ENCODE assay signal across 28 cellular contexts in genomic region chr6:139431602-139431956, GRCh38.
"Had no signal": no experiment of that assay in that cellular context is flagged by ENCODE, and none has a peak within 500 bp of the region (broad histone marks: within the 10 kb centered on the region; RNA-seq: fewer than 3 reads in every experiment).

No MANE protein-coding gene starts in this region.

- FAIRE-seq: endometrium, islet of Langerhans, keratinocyte had no signal

- H3K4me3 Mint-ChIP-seq: dendritic cell treated with granulocyte-macrophage colony-stimulating factor and Interleukin-4, amounts not matched to agents 40 ng/mL and 50 ng/mL, for 4 days; effector memory CD8-positive, alpha-beta T cell; endodermal cell; mesothelial cell of epicardium; naive B cell had no signal

- H3K4me1 ChIP-seq: colonic mucosa had no signal

- H3K9me3 Mint-ChIP-seq: effector memory CD8-positive, alpha-beta T cell; endodermal cell had no signal

- ATAC-seq: effector memory CD8-positive, alpha-beta T cell; esophagus mucosa; gastrocnemius medialis; heart right ventricle; left cardiac atrium; left lung; left ventricle myocardium superior; mucosa of descending colon had no signal

- H3K27ac ChIP-seq: colonic mucosa, epithelial cell of prostate, esophagus squamous epithelium, gastrocnemius medialis, heart right ventricle, left lung, lower lobe of right lung had no signal

- H3K27me3 ChIP-seq: colonic mucosa, esophagus squamous epithelium, gastrocnemius medialis, heart right ventricle, left lung had no signal

- H3K36me3 ChIP-seq: colonic mucosa, esophagus squamous epithelium, gastrocnemius medialis, heart right ventricle, left lung, lower lobe of right lung had no signal

- H3K27me3 Mint-ChIP-seq: dendritic cell treated with granulocyte-macrophage colony-stimulating factor and Interleukin-4, amounts not matched to agents 40 ng/mL and 50 ng/mL, for 4 days; naive B cell had no signal

- H3K27ac Mint-ChIP-seq: dendritic cell treated with granulocyte-macrophage colony-stimulating factor and Interleukin-4, amounts not matched to agents 40 ng/mL and 50 ng/mL, for 4 days; effector memory CD8-positive, alpha-beta T cell; endodermal cell; mesothelial cell of epicardium had no signal

- H3K36me3 Mint-ChIP-seq: mesothelial cell of epicardium had no signal

- H3K4me3 ChIP-seq: colonic mucosa, esophagus squamous epithelium, gastrocnemius medialis, heart right ventricle, left lung, lower lobe of right lung, mucosa of descending colon had no signal

- H3K9me3 ChIP-seq: colonic mucosa, esophagus squamous epithelium, gastrocnemius medialis, lower lobe of right lung, mucosa of descending colon had no signal

- DNase-seq: colonic mucosa; cortex of kidney; effector CD8-positive, alpha-beta T cell; effector memory CD8-positive, alpha-beta T cell; endodermal cell; erythroblast; esophagus squamous epithelium; foreskin fibroblast; foreskin melanocyte; gastrocnemius medialis; glutamatergic neuron; head of caudate nucleus; heart right ventricle; hippocampal formation; left cardiac atrium; left ventricle myocardium superior; mesenchymal stem cell; mucosa of descending colon; naive B cell had no signal
